ENCODE assay signal across 37 cellular contexts in genomic region chr2:39615675-39616074, GRCh38. TPM values are rescaled to one million over a fixed set of nuclear protein-coding genes. Genes with fewer than 3 reads are reported as not detected.
"Had no signal": no experiment of that assay in that cellular context is flagged by ENCODE, and none has a peak within 500 bp of the region (broad histone marks: within the 10 kb centered on the region; RNA-seq: fewer than 3 reads in every experiment).

No MANE protein-coding gene starts in this region.

- H3K27me3 ChIP-seq: ascending aorta, body of pancreas, breast epithelium, Peyer's patch had no signal

- H3K9me3 Mint-ChIP-seq: activated CD4-positive, alpha-beta memory T cell treated with anti-CD3 and anti-CD28 coated beads, Interleukin-2, amount 10 ng/mL, durations not matched to agents 7 days and 5 days; activated naive CD4-positive, alpha-beta T cell treated with anti-CD3 and anti-CD28 coated beads, Interleukin-2, amount 50 U/mL, for 24 hours; activated T-cell treated with anti-CD3 and anti-CD28 coated beads, Interleukin-2, amount 50 U/mL, for 72 hours; activated T-helper 2 cell treated with anti-CD3 and anti-CD28 coated beads, Interferon-gamma antibody, Interleukin-2, Interleukin-4, amounts not matched to agents 10 μg/mL and 5 μg/mL and 100 μg/mL, durations not matched to agents 14 hours and 24 hours and 36 hours had no signal

- H3K9me3 ChIP-seq: ascending aorta, body of pancreas, breast epithelium, Peyer's patch had no signal

- FAIRE-seq: K562 had no signal

- H3K27ac ChIP-seq: ascending aorta, body of pancreas, breast epithelium, Peyer's patch, VCaP had no signal

- DNase-seq: activated CD4-positive, alpha-beta memory T cell treated with anti-CD3 and anti-CD28 coated beads, Interleukin-2, amount 10 ng/mL, durations not matched to agents 7 days and 5 days; activated CD4-positive, alpha-beta T cell treated with anti-CD3 and anti-CD28 coated beads for 1 hour; activated CD4-positive, alpha-beta T cell treated with anti-CD3 and anti-CD28 coated beads for 48 hours; activated CD4-positive, CD25-positive, alpha-beta regulatory T cell; activated CD8-positive, alpha-beta memory T cell treated with anti-CD3 and anti-CD28 coated beads for 24 hours; activated CD8-positive, alpha-beta memory T cell treated with anti-CD3 and anti-CD28 coated beads, Interleukin-2, amount 10 ng/mL, durations not matched to agents 7 days and 5 days; activated CD8-positive, alpha-beta memory T cell treated with anti-CD3 and anti-CD28 coated beads, Interleukin-2, amount 50 U/mL, for 48 hours; activated gamma-delta T cell; activated naive CD4-positive, alpha-beta T cell treated with Interleukin-2 at 50 U/mL for 16 hours; activated naive CD8-positive, alpha-beta T cell treated with anti-CD3 and anti-CD28 coated beads, Interleukin-2, amount 10 ng/mL, durations not matched to agents 7 days and 5 days; activated T-cell treated with anti-CD3 and anti-CD28 coated beads, Interleukin-2, amount 50 U/mL, for 1 hour; activated T-cell treated with anti-CD3 and anti-CD28 coated beads, Interleukin-2, amount 50 U/mL, for 72 hours; amygdala; body of pancreas; cerebellar nuclear complex; NCI-H1105; NCI-H1436; NCI-H1694; NCI-H1930; NCI-H2081 treated with DMSO at 0.1 percent for 48 hours; NCI-H226; NCI-H446 treated with DMSO at 0.1 percent for 48 hours; NCI-H524; PC-3; Peyer's patch; RPMI8226; SHP77 treated with DMSO at 0.1 percent for 48 hours; SW 1271; T-helper 1 cell; T-helper 2 cell; T-helper 9 cell had no signal

- H3K27ac Mint-ChIP-seq: activated CD4-positive, alpha-beta memory T cell treated with anti-CD3 and anti-CD28 coated beads, Interleukin-2, amount 10 ng/mL, durations not matched to agents 7 days and 5 days; activated CD8-positive, alpha-beta memory T cell treated with anti-CD3 and anti-CD28 coated beads, Interleukin-2, amount 10 ng/mL, durations not matched to agents 7 days and 5 days; activated naive CD4-positive, alpha-beta T cell treated with anti-CD3 and anti-CD28 coated beads, Interleukin-2, amount 50 U/mL, for 24 hours; activated naive CD8-positive, alpha-beta T cell treated with anti-CD3 and anti-CD28 coated beads, Interleukin-2, amount 10 ng/mL, durations not matched to agents 7 days and 5 days; activated T-cell treated with anti-CD3 and anti-CD28 coated beads, Interleukin-2, amount 50 U/mL, for 72 hours; activated T-helper 2 cell treated with anti-CD3 and anti-CD28 coated beads, Interferon-gamma antibody, Interleukin-2, Interleukin-4, amounts not matched to agents 10 μg/mL and 5 μg/mL and 100 μg/mL, durations not matched to agents 14 hours and 24 hours and 36 hours had no signal

- H3K4me3 Mint-ChIP-seq: activated CD4-positive, alpha-beta memory T cell treated with anti-CD3 and anti-CD28 coated beads, Interleukin-2, amount 10 ng/mL, durations not matched to agents 7 days and 5 days; activated CD8-positive, alpha-beta memory T cell treated with anti-CD3 and anti-CD28 coated beads, Interleukin-2, amount 10 ng/mL, durations not matched to agents 7 days and 5 days; activated naive CD4-positive, alpha-beta T cell treated with anti-CD3 and anti-CD28 coated beads, Interleukin-2, amount 50 U/mL, for 24 hours; activated naive CD8-positive, alpha-beta T cell treated with anti-CD3 and anti-CD28 coated beads, Interleukin-2, amount 10 ng/mL, durations not matched to agents 7 days and 5 days; activated T-cell treated with anti-CD3 and anti-CD28 coated beads, Interleukin-2, amount 50 U/mL, for 72 hours had no signal

- H3K36me3 ChIP-seq: ascending aorta, breast epithelium, Peyer's patch had no signal

- H3K36me3 Mint-ChIP-seq: activated CD8-positive, alpha-beta memory T cell treated with anti-CD3 and anti-CD28 coated beads, Interleukin-2, amount 10 ng/mL, durations not matched to agents 7 days and 5 days; activated naive CD4-positive, alpha-beta T cell treated with anti-CD3 and anti-CD28 coated beads, Interleukin-2, amount 50 U/mL, for 24 hours; activated naive CD8-positive, alpha-beta T cell treated with anti-CD3 and anti-CD28 coated beads, Interleukin-2, amount 10 ng/mL, durations not matched to agents 7 days and 5 days had no signal

- H3K4me3 ChIP-seq: ascending aorta, body of pancreas, breast epithelium, K562, Peyer's patch had no signal

- H3K4me1 ChIP-seq: breast epithelium, Peyer's patch had no signal

- H3K4me1 Mint-ChIP-seq: activated CD4-positive, alpha-beta memory T cell treated with anti-CD3 and anti-CD28 coated beads, Interleukin-2, amount 10 ng/mL, durations not matched to agents 7 days and 5 days had no signal

RNA-seq across cellular contexts. Expression of gene TMEM178A, which starts 50.0 kb away (rescaled TPM):
- total RNA-seq: activated CD8-positive, alpha-beta memory T cell treated with anti-CD3 and anti-CD28 coated beads, Interleukin-2, amount 10 ng/mL, durations not matched to agents 7 days and 5 days; K562 had no signal
